Comparison of ENCODE assay signal across 30 cellular contexts in genomic region chr5:102875672-102876071, GRCh38.
A peak's percentile ranks its signal among the peaks of the same experiment; 100 is the strongest.
DNase-seq lines count a peak whose midpoint lies in the region; ATAC-seq and TF ChIP-seq lines count a peak whose summit lies in the region.
"Had no signal": no experiment of that assay in that cellular context is flagged by ENCODE, and none has a peak within 500 bp of the region (broad histone marks: within the 10 kb centered on the region; RNA-seq: fewer than 3 reads in every experiment).

No MANE protein-coding gene starts in this region.

- H3K27ac ChIP-seq in thyroid gland: no peak overlapping the region
- H3K27ac ChIP-seq: A549, ascending aorta, cardiac muscle cell, PC-9, sigmoid colon, stomach had no signal

- H3K9me3 Mint-ChIP-seq in glutamatergic neuron (ENCODE audit: unreplicated experiment): no peaks in the 10 kb centered on the region
- H3K9me3 Mint-ChIP-seq: activated naive CD8-positive, alpha-beta T cell treated with anti-CD3 and anti-CD28 coated beads for 36 hours; activated T-cell treated with anti-CD3 and anti-CD28 coated beads, Interleukin-2, amount 50 U/mL, for 4 hours; CD4-positive, alpha-beta T cell had no signal

- intact Hi-C loops in thyroid gland (cut with DNase I): no loop called here

- H3K36me3 Mint-ChIP-seq in glutamatergic neuron (ENCODE audit: unreplicated experiment): no peaks in the 10 kb centered on the region

- DNase-seq in NCI-H510A treated with DMSO at 0.1 percent for 48 hours (lab: John Stamatoyannopoulos, UW) (peak; percentile 24), NCI-H510A (lab: John Stamatoyannopoulos, UW) (no peak), NCI-H526 (lab: John Stamatoyannopoulos, UW) (peak; percentile 1 to 44), glutamatergic neuron (no peak), renal cortical epithelial cell (ENCODE audit: low read depth) (peak; percentile 93), KG1 (lab: John Stamatoyannopoulos, UW) (no peak), thyroid gland (no peak)
- DNase-seq: activated CD8-positive, alpha-beta memory T cell treated with anti-CD3 and anti-CD28 coated beads, Interleukin-2, amount 10 ng/mL, durations not matched to agents 7 days and 5 days; activated gamma-delta T cell; activated naive CD8-positive, alpha-beta T cell treated with anti-CD3 and anti-CD28 coated beads for 36 hours; activated T-cell treated with anti-CD3 and anti-CD28 coated beads, Interleukin-2, amount 50 U/mL, for 4 hours; CD4-positive, alpha-beta T cell; effector memory CD4-positive, alpha-beta T cell; erythroblast; heart right ventricle; MM.1S; NCI-H1417; NCI-H2081 treated with DMSO at 0.1 percent for 48 hours; NCI-H446 treated with DMSO at 0.1 percent for 48 hours; PC-9; sigmoid colon; SK-N-SH; stimulated activated CD4-positive, alpha-beta T cell treated with anti-CD3 and anti-CD28 coated beads, Interleukin-4, amount 100 ng/mL, for 1 hour; stomach; T-helper 17 cell had no signal

- WGBS in thyroid gland, 2 donors: 82% methylated on average over 2 of the region's 2 CpGs

- no peaks in the 10 kb centered on the region for H3K4me1 ChIP-seq in thyroid gland
- H3K4me1 ChIP-seq: A549 had no signal

- peaks cover 20% of the 10 kb centered on the region for H3K4me1 Mint-ChIP-seq in glutamatergic neuron (ENCODE audit: low read depth, unreplicated experiment)
- H3K4me1 Mint-ChIP-seq: activated naive CD8-positive, alpha-beta T cell treated with anti-CD3 and anti-CD28 coated beads for 36 hours; T-helper 17 cell had no signal

- no peak overlapping the region for H3K4me3 ChIP-seq in thyroid gland (replicated peaks in 1 of 3)
- H3K4me3 ChIP-seq: A549, ascending aorta, cardiac muscle cell, heart right ventricle, PC-9, sigmoid colon, stomach had no signal

- peak overlapping the region; percentile 39 for H3K27ac Mint-ChIP-seq in glutamatergic neuron (ENCODE audit: unreplicated experiment)
- H3K27ac Mint-ChIP-seq: activated CD8-positive, alpha-beta memory T cell treated with anti-CD3 and anti-CD28 coated beads, Interleukin-2, amount 10 ng/mL, durations not matched to agents 7 days and 5 days; activated naive CD8-positive, alpha-beta T cell treated with anti-CD3 and anti-CD28 coated beads for 36 hours; CD4-positive, alpha-beta T cell; T-helper 17 cell had no signal

- no peaks in the 10 kb centered on the region for H3K36me3 ChIP-seq in thyroid gland
- H3K36me3 ChIP-seq: cardiac muscle cell, sigmoid colon had no signal

- H3K9me3 ChIP-seq in thyroid gland: no peaks in the 10 kb centered on the region
- H3K9me3 ChIP-seq: A549, ascending aorta, heart right ventricle, sigmoid colon, SK-N-SH, stomach had no signal

- no peak overlapping the region for H3K4me3 Mint-ChIP-seq in glutamatergic neuron (ENCODE audit: unreplicated experiment)
- H3K4me3 Mint-ChIP-seq: activated CD8-positive, alpha-beta memory T cell treated with anti-CD3 and anti-CD28 coated beads, Interleukin-2, amount 10 ng/mL, durations not matched to agents 7 days and 5 days; activated naive CD8-positive, alpha-beta T cell treated with anti-CD3 and anti-CD28 coated beads for 36 hours; activated T-cell treated with anti-CD3 and anti-CD28 coated beads, Interleukin-2, amount 50 U/mL, for 4 hours; CD4-positive, alpha-beta T cell; T-helper 17 cell had no signal

- no peaks in the 10 kb centered on the region for H3K27me3 ChIP-seq in thyroid gland
- H3K27me3 ChIP-seq: ascending aorta, cardiac muscle cell, heart right ventricle, sigmoid colon, stomach had no signal

- no peak for TF ChIP-seq POLR2A in thyroid gland (IDR thresholded peaks at IDR 0.05)

- TF ChIP-seq CTCF in glutamatergic neuron (IDR thresholded peaks at IDR 0.05; ENCODE audit: partially characterized antibody, unreplicated experiment) (no peak), thyroid gland (IDR thresholded peaks at IDR 0.05) (no peak)

- no peaks in the 10 kb centered on the region for H3K27me3 Mint-ChIP-seq in glutamatergic neuron (ENCODE audit: unreplicated experiment)
- H3K27me3 Mint-ChIP-seq: activated CD8-positive, alpha-beta memory T cell treated with anti-CD3 and anti-CD28 coated beads, Interleukin-2, amount 10 ng/mL, durations not matched to agents 7 days and 5 days; activated naive CD8-positive, alpha-beta T cell treated with anti-CD3 and anti-CD28 coated beads for 36 hours; CD4-positive, alpha-beta T cell; T-helper 17 cell had no signal

- no peak for ATAC-seq in HG03045 (IDR thresholded peaks at IDR 0.05; ENCODE audit: unreplicated experiment)
- ATAC-seq: A549; activated CD8-positive, alpha-beta memory T cell treated with anti-CD3 and anti-CD28 coated beads, Interleukin-2, amount 10 ng/mL, durations not matched to agents 7 days and 5 days; activated T-cell treated with anti-CD3 and anti-CD28 coated beads, Interleukin-2, amount 50 U/mL, for 4 hours; left lobe of liver; T-helper 17 cell had no signal

Comparison
In these comparisons a context has a peak if more than half of its experiments do, and no peak if none do; other contexts are left out.
1. DNase-seq: peak in NCI-H510A treated with DMSO at 0.1 percent for 48 hours (single experiment), NCI-H526 (2 of 2) and renal cortical epithelial cell (single experiment); none in NCI-H510A (single experiment), glutamatergic neuron (single experiment), KG1 (single experiment) and thyroid gland (0 of 2).